ENCODE assay signal across 21 cellular contexts in the genomic region with DNA sequence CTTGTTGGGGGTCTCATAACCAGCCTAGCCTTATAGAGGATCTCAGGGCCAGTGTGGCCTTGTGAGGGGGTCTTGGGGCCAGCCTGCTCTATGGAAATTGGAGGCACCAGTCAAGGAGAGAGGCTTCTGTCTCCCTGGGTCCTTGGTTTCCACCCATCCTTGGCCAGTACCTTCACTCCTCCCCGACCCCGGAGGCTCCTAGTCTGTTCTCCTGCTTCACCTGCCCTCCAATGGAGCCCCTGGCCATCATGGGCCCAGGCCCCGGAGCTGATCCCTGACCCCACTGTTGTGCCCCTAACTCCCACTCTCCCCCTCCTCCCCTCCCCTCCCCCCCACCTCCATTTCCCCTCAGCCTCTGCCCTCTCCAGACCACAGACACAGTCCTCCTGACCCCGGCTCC. TPM values are rescaled to one million over a fixed set of nuclear protein-coding genes. Genes with fewer than 3 reads are reported as not detected.
DNase-seq lines count a peak whose midpoint lies in the region; ATAC-seq and TF ChIP-seq lines count a peak whose summit lies in the region.
"Had no signal": no experiment of that assay in that cellular context is flagged by ENCODE, and none has a peak within 500 bp of the region (broad histone marks: within the 10 kb centered on the region; RNA-seq: fewer than 3 reads in every experiment).

No MANE protein-coding gene starts in this region.

- no peak overlapping the region for H3K4me3 ChIP-seq in BE2C (ENCODE audit: low read depth, low read length)
- H3K4me3 ChIP-seq in right cardiac atrium (ENCODE audit: low read length) = no peak overlapping the region
- H3K4me3 ChIP-seq: SJSA1, suprapubic skin had no signal

- intact Hi-C loops in right cardiac atrium (cut with DNase I) = no loop called here
- intact Hi-C loops in sciatic nerve (cut with DNase I) = no loop called here

- no peak for TF ChIP-seq CTCF in BE2C (IDR thresholded peaks at IDR 0.05; ENCODE audit: low read depth, low read length)

- no peak overlapping the region for H3K27ac ChIP-seq in right cardiac atrium (ENCODE audit: low read length)
- H3K27ac ChIP-seq: parathyroid adenoma, SJSA1, suprapubic skin had no signal

- peak; percentile 10 for DNase-seq in activated T-cell treated with anti-CD3 and anti-CD28 coated beads, Interleukin-2, amount 50 U/mL, for 1 hour
- DNase-seq in activated T-cell treated with anti-CD3 and anti-CD28 coated beads for 4 hours (no peak), BE2C (peak; percentile 0), right cardiac atrium (peak in 2 of 3 donors; percentile 18 to 27), sciatic nerve (ENCODE audit: low spot score) (peak; percentile 33), NCI-H2171 (lab: John Stamatoyannopoulos, UW) (no peak), epidermal melanocyte (ENCODE audit: insufficient read length, low spot score) (no peak)
- DNase-seq: AML-193; cortex of kidney; DMS53; GDM1; midbrain; NCI-H1417; NCI-H2107; NK-92 treated with Interleukin-12 subunit alpha and Interleukin-12 subunit beta, amount 100 ng/mL, for 24 hours had no signal

- H3K27me3 ChIP-seq in BE2C (no peaks in the 10 kb centered on the region), right cardiac atrium (ENCODE audit: control insufficient read depth, insufficient read depth) (no peaks in the 10 kb centered on the region)
- H3K27me3 ChIP-seq: SJSA1 had no signal

- H3K36me3 ChIP-seq in BE2C = no peaks in the 10 kb centered on the region
- H3K36me3 ChIP-seq: SJSA1, suprapubic skin had no signal

- no peaks in the 10 kb centered on the region for H3K9me3 ChIP-seq in BE2C
- H3K9me3 ChIP-seq in right cardiac atrium (ENCODE audit: control insufficient read depth, low read length) = no peaks in the 10 kb centered on the region
- H3K9me3 ChIP-seq: SJSA1, suprapubic skin had no signal

- H3K4me1 ChIP-seq in BE2C (no peaks in the 10 kb centered on the region), right cardiac atrium (ENCODE audit: control insufficient read depth, insufficient read depth, low read length) (no peaks in the 10 kb centered on the region)
- H3K4me1 ChIP-seq: parathyroid adenoma, SJSA1, suprapubic skin had no signal

- WGBS in right cardiac atrium = 90% methylated on average over 4 of the region's 4 CpGs

- ATAC-seq in right cardiac atrium = no peak
- ATAC-seq in sciatic nerve = no peak
- ATAC-seq in HG03045 (IDR thresholded peaks at IDR 0.05; ENCODE audit: unreplicated experiment) = no peak

RNA-seq across cellular contexts. Expression of gene RASGEF1A, which starts 29.7 kb away (rescaled TPM):
- polyA plus RNA-seq in BE2C (2012; ENCODE audit: insufficient read depth, insufficient read length, low read depth) = 0.25 TPM
- total RNA-seq in right cardiac atrium (1 to 10 TPM; 2.0 to 3.4 (median 3.0) TPM), sciatic nerve (21.7 TPM)
- polyA plus RNA-seq in right cardiac atrium = 1.6 TPM
- total RNA-seq: A172, M059J, SJSA1 had no signal

Comparison
In these comparisons a context has a peak if more than half of its experiments do, and no peak if none do; other contexts are left out.
1. DNase-seq: peak in activated T-cell treated with anti-CD3 and anti-CD28 coated beads, Interleukin-2, amount 50 U/mL, for 1 hour (single experiment), BE2C (single experiment), right cardiac atrium (2 of 3) and sciatic nerve (single experiment); none in activated T-cell treated with anti-CD3 and anti-CD28 coated beads for 4 hours (single experiment), NCI-H2171 (single experiment) and epidermal melanocyte (single experiment).